1 cellular context compared by ENCODE assay signal in genomic region chrX:39996561-39996960, GRCh38.
TF ChIP-seq lines count a peak whose summit lies in the region.

No MANE protein-coding gene starts in this region.

TF ChIP-seq in IMR-90, 13 proteins besides CTCF, POLR2A, EP300 and RAD21 (continued from another document):
- TF ChIP-seq CHD1 (IDR thresholded peaks at IDR 0.05; ENCODE audit: low read depth, low read length) (no peak), CEBPB (IDR thresholded peaks at IDR 0.05; ENCODE audit: low read depth, low read length) (no peak), SMC3 (IDR thresholded peaks at IDR 0.05; ENCODE audit: low read depth, low read length) (no peak), RFX5 (IDR thresholded peaks at IDR 0.05; ENCODE audit: low read depth, low read length) (no peak), BHLHE40 (IDR thresholded peaks at IDR 0.05; ENCODE audit: low read depth, low read length) (no peak), FOS (IDR thresholded peaks at IDR 0.05; ENCODE audit: low read depth, low read length) (no peak), RCOR1 (IDR thresholded peaks at IDR 0.05; ENCODE audit: insufficient replicate concordance, low read length) (no peak), MAZ (IDR thresholded peaks at IDR 0.05; ENCODE audit: borderline replicate concordance, low read depth, low read length) (no peak)
- TF ChIP-seq, protein P1, sequence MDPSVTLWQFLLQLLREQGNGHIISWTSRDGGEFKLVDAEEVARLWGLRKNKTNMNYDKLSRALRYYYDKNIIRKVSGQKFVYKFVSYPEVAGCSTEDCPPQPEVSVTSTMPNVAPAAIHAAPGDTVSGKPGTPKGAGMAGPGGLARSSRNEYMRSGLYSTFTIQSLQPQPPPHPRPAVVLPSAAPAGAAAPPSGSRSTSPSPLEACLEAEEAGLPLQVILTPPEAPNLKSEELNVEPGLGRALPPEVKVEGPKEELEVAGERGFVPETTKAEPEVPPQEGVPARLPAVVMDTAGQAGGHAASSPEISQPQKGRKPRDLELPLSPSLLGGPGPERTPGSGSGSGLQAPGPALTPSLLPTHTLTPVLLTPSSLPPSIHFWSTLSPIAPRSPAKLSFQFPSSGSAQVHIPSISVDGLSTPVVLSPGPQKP (IDR thresholded peaks at IDR 0.05; ENCODE audit: borderline replicate concordance, low read depth, low read length), result no peak
